In the genomic region with DNA sequence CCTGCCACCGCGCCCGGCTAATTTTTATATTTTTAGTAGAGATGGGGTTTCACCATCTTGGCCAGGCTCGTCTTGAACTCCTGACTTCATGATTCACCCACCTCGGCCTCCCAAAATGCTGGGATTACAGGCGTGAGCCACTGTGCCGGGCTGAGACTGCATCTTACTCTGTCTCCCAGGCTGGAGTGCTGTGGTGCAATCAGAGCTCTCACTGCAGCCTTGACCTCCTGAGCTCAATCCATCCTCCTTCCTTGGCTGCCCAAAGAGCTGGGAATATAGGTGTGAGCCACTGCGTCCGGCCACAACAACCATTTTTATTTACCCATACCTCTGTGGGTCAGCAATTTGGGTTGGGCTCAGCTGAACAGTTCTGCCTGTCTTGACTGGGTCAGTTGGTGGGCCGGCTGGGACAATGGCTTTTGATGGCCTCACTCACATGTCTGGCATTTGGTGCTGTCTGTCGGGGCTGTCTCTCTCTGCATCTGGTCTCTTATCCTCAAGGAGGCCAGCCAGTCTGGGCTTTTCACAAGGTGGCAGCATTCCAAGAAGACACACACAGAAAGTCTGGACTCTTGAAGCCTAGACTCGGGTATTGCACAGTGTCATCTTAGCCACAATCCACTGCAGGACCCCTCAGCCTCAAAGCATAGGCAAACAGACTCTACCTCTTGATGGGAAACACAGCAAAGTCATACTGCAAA, we compare ENCODE assay signal across 20 cellular contexts.
DNase-seq lines count a peak whose midpoint lies in the region; ATAC-seq and TF ChIP-seq lines count a peak whose summit lies in the region.
"Had no signal": no experiment of that assay in that cellular context is flagged by ENCODE, and none has a peak within 500 bp of the region (broad histone marks: within the 10 kb centered on the region; RNA-seq: fewer than 3 reads in every experiment).

No MANE protein-coding gene starts in this region.

- H2AK5ac ChIP-seq in mesendoderm (ENCODE audit: low read length): no peak overlapping the region

- no peak overlapping the region for H3K4me3 Mint-ChIP-seq in naive thymus-derived CD4-positive, alpha-beta T cell
- no peak overlapping the region for H3K4me3 Mint-ChIP-seq in stimulated activated naive CD8-positive, alpha-beta T cell treated with anti-CD3 and anti-CD28 coated beads, Interleukin-15, amount 100 ng/mL, for 72 hours
- H3K4me3 Mint-ChIP-seq: H9, IgD-negative memory B cell had no signal

- H3K4me1 Mint-ChIP-seq in naive thymus-derived CD4-positive, alpha-beta T cell: no peaks in the 10 kb centered on the region
- no peaks in the 10 kb centered on the region for H3K4me1 Mint-ChIP-seq in stimulated activated naive CD8-positive, alpha-beta T cell treated with anti-CD3 and anti-CD28 coated beads, Interleukin-15, amount 100 ng/mL, for 72 hours
- H3K4me1 Mint-ChIP-seq: IgD-negative memory B cell had no signal

- H3K27ac Mint-ChIP-seq in naive thymus-derived CD4-positive, alpha-beta T cell: no peak overlapping the region
- H3K27ac Mint-ChIP-seq in stimulated activated naive CD8-positive, alpha-beta T cell treated with anti-CD3 and anti-CD28 coated beads, Interleukin-15, amount 100 ng/mL, for 72 hours: no peak overlapping the region
- H3K27ac Mint-ChIP-seq: IgD-negative memory B cell had no signal

- H3K27me3 ChIP-seq in mesendoderm (ENCODE audit: insufficient read depth, low read length, poor library complexity) (no peaks in the 10 kb centered on the region), testis (no peaks in the 10 kb centered on the region)
- no peaks in the 10 kb centered on the region for H3K27me3 ChIP-seq in naive thymus-derived CD4-positive, alpha-beta T cell (ENCODE audit: control insufficient read depth in 2 of 2, insufficient read depth in 2 of 2, low read length in 2 of 2)

- peak overlapping the region; percentile 73 for H2BK5ac ChIP-seq in mesendoderm (ENCODE audit: low read length)

- WGBS in mesendoderm (ENCODE audit: extremely low coverage, insufficient coverage, low lambda C conversion rate): no CpG with 5 or more reads among the region's 12 CpGs
- WGBS in testis, 2 donors: 53 to 58% methylated on average over 10 to 12 of the region's 12 CpGs

- H4K8ac ChIP-seq in mesendoderm (ENCODE audit: low read depth, low read length): no peak overlapping the region

- peak overlapping the region; percentile 60 for H3K56ac ChIP-seq in mesendoderm (ENCODE audit: low read length)

- H3K4me2 ChIP-seq in mesendoderm (ENCODE audit: low read length): no peak overlapping the region

- no peaks in the 10 kb centered on the region for H3K79me1 ChIP-seq in mesendoderm (ENCODE audit: low read length)

- peaks cover 0 to 3% (median 0%) of the 10 kb centered on the region in 5 donors for H3K27me3 Mint-ChIP-seq in naive thymus-derived CD4-positive, alpha-beta T cell
- H3K27me3 Mint-ChIP-seq in stimulated activated naive CD8-positive, alpha-beta T cell treated with anti-CD3 and anti-CD28 coated beads, Interleukin-15, amount 100 ng/mL, for 72 hours: no peaks in the 10 kb centered on the region
- H3K27me3 Mint-ChIP-seq: IgD-negative memory B cell had no signal

- ATAC-seq in naive thymus-derived CD4-positive, alpha-beta T cell: no peak
- ATAC-seq in HG02981 (IDR thresholded peaks at IDR 0.05; ENCODE audit: unreplicated experiment): no peak
- no peak for ATAC-seq in stimulated activated naive CD8-positive, alpha-beta T cell treated with anti-CD3 and anti-CD28 coated beads, Interleukin-15, amount 100 ng/mL, for 72 hours

- TF ChIP-seq CTCF in choroid plexus epithelial cell (conservative IDR thresholded peaks at IDR 0.05; ENCODE audit: low read depth, low read length): no peak
- no peak for TF ChIP-seq CTCF in testis (IDR thresholded peaks at IDR 0.05)

- intact Hi-C loops in testis (cut with DNase I; ENCODE audit: low total_unique reads): no loop called here
- intact Hi-C loops in naive thymus-derived CD4-positive, alpha-beta T cell (cut with micrococcal nuclease): no loop called here

- DNase-seq in DMS 273 (lab: John Stamatoyannopoulos, UW; ENCODE audit: unreplicated experiment) (peak; percentile 10), DMS 273 treated with DMSO at 0.1 percent for 48 hours (lab: John Stamatoyannopoulos, UW) (no peak), choroid plexus epithelial cell (ENCODE audit: low read depth) (peak; percentile 5), mesendoderm (peak; percentile 52), testis (peak; percentile 28)
- no peak for DNase-seq in naive thymus-derived CD4-positive, alpha-beta T cell
- DNase-seq in stimulated activated naive CD8-positive, alpha-beta T cell treated with anti-CD3 and anti-CD28 coated beads, Interleukin-15, amount 100 ng/mL, for 72 hours: no peak
- DNase-seq: AML-193, GDM1, H9, MM.1S, NCI-H1092, NCI-H1436 treated with DMSO at 0.1 percent for 48 hours, NCI-H2029, OCI-M1, SHP77 had no signal

- peaks cover 5% of the 10 kb centered on the region for H3K4me1 ChIP-seq in mesendoderm (ENCODE audit: control insufficient read depth, low read depth, low read length)
- peaks cover 9% of the 10 kb centered on the region for H3K4me1 ChIP-seq in testis
- H3K4me1 ChIP-seq in naive thymus-derived CD4-positive, alpha-beta T cell (ENCODE audit: control insufficient read depth in 2 of 2, insufficient read depth in 2 of 2, low read length in 2 of 2): no peaks in the 10 kb centered on the region

- no peak for TF ChIP-seq POLR2A in testis (IDR thresholded peaks at IDR 0.05)

- H3K36me3 ChIP-seq in mesendoderm (ENCODE audit: control insufficient read depth, insufficient read depth, low read length) (no peaks in the 10 kb centered on the region), testis (ENCODE audit: low read depth, missing control alignments) (no peaks in the 10 kb centered on the region)
- H3K36me3 ChIP-seq in naive thymus-derived CD4-positive, alpha-beta T cell (ENCODE audit: control insufficient read depth in 2 of 3, insufficient read depth in 3 of 3, low read length in 3 of 3): no peaks in the 10 kb centered on the region

- no peak overlapping the region for H2BK120ac ChIP-seq in mesendoderm (ENCODE audit: low read depth, low read length)

- POLR2A ChIA-PET in naive thymus-derived CD4-positive, alpha-beta T cell (lab: Charles Lee): no interaction called here

- H2BK15ac ChIP-seq in mesendoderm (replicated peaks; ENCODE audit: low read depth): no peak overlapping the region

- H3K4me3 ChIP-seq in choroid plexus epithelial cell (ENCODE audit: low read depth, low read length) (no peak overlapping the region), mesendoderm (ENCODE audit: low read length) (no peak overlapping the region), testis (no peak overlapping the region)
- no peak overlapping the region for H3K4me3 ChIP-seq in naive thymus-derived CD4-positive, alpha-beta T cell (ENCODE audit: low read length)

- no peak overlapping the region for H4K5ac ChIP-seq in mesendoderm (ENCODE audit: low read length)

- H3K9me3 ChIP-seq in testis: no peaks in the 10 kb centered on the region
- no peaks in the 10 kb centered on the region for H3K9me3 ChIP-seq in naive thymus-derived CD4-positive, alpha-beta T cell (ENCODE audit: control insufficient read depth in 2 of 3, low read length in 3 of 3)

- no peaks in the 10 kb centered on the region for H3K79me2 ChIP-seq in mesendoderm (ENCODE audit: control insufficient read depth, insufficient read depth, low read length)

- H3K18ac ChIP-seq in mesendoderm (ENCODE audit: low read length): peak overlapping the region; percentile 20

- H3K27ac ChIP-seq in mesendoderm (ENCODE audit: low read depth, low read length) (no peak overlapping the region), testis (no peak overlapping the region)
- no peak overlapping the region for H3K27ac ChIP-seq in naive thymus-derived CD4-positive, alpha-beta T cell (ENCODE audit: low read depth, low read length)
- H3K27ac ChIP-seq: 22Rv1, C4-2B had no signal

- H3K23ac ChIP-seq in mesendoderm (ENCODE audit: low read length): peak overlapping the region; percentile 11

- no peak overlapping the region for H3K4ac ChIP-seq in mesendoderm (ENCODE audit: low read depth, low read length)

- H3K9ac ChIP-seq in mesendoderm (ENCODE audit: low read length): no peak overlapping the region

- CTCF ChIA-PET in naive thymus-derived CD4-positive, alpha-beta T cell (lab: Charles Lee): no interaction called here

- peaks cover 0 to 13% (median 0%) of the 10 kb centered on the region in 11 donors for H3K9me3 Mint-ChIP-seq in naive thymus-derived CD4-positive, alpha-beta T cell
- no peaks in the 10 kb centered on the region for H3K9me3 Mint-ChIP-seq in stimulated activated naive CD8-positive, alpha-beta T cell treated with anti-CD3 and anti-CD28 coated beads, Interleukin-15, amount 100 ng/mL, for 72 hours

- no peaks in the 10 kb centered on the region for H3K36me3 Mint-ChIP-seq in naive thymus-derived CD4-positive, alpha-beta T cell
- H3K36me3 Mint-ChIP-seq: IgD-negative memory B cell had no signal

Comparison
In these comparisons a context has a peak if more than half of its experiments do, and no peak if none do; other contexts are left out.
1. DNase-seq: peak in DMS 273 (single experiment), choroid plexus epithelial cell (single experiment), mesendoderm (single experiment) and testis (single experiment); none in DMS 273 treated with DMSO at 0.1 percent for 48 hours (single experiment), naive thymus-derived CD4-positive, alpha-beta T cell (0 of 9) and stimulated activated naive CD8-positive, alpha-beta T cell treated with anti-CD3 and anti-CD28 coated beads, Interleukin-15, amount 100 ng/mL, for 72 hours (0 of 2).